In the genomic region with DNA sequence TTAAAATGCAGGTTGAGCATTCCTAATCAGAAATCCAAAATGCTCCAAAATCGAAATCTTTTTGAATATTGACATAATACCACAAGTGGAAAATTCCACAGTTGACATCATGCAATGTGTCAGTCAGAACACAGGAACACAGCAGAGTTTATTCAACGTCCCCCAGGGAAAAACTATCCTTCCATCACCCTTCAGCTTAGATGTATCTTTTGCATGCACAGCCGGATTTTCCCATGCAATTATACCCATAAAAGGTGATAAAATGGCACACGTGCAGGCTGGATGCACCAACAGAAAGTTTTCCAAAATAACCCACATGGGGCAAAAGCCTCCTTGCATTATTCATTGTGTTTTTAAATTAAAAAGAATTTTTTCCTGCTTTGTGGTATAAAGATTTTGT, we compare ENCODE assay signal across 1 cellular context.
TF ChIP-seq lines count a peak whose summit lies in the region.

No MANE protein-coding gene starts in this region.

TF ChIP-seq in WTC11, 78 proteins besides CTCF, POLR2A, EP300 and RAD21 (continued from another document):
- TF ChIP-seq ZNF219 (CRISPR knock-in tag; IDR thresholded peaks at IDR 0.05; ENCODE audit: borderline replicate concordance), result no peak
- TF ChIP-seq ZNF396 (CRISPR knock-in tag; IDR thresholded peaks at IDR 0.05; ENCODE audit: borderline replicate concordance), result no peak
- no peak for TF ChIP-seq SOX15 (CRISPR knock-in tag; IDR thresholded peaks at IDR 0.05)
- no peak for TF ChIP-seq ZNF425 (CRISPR knock-in tag; conservative IDR thresholded peaks at IDR 0.05)
- no peak for TF ChIP-seq ZNF512 (CRISPR knock-in tag; IDR thresholded peaks at IDR 0.05; ENCODE audit: borderline replicate concordance)
- no peak for TF ChIP-seq ZNF671 (CRISPR knock-in tag; IDR thresholded peaks at IDR 0.05)
- TF ChIP-seq TP53 (CRISPR knock-in tag; IDR thresholded peaks at IDR 0.05), result no peak
- TF ChIP-seq ESRRA (CRISPR knock-in tag; IDR thresholded peaks at IDR 0.05; ENCODE audit: borderline replicate concordance), result no peak
- TF ChIP-seq USF2 (CRISPR knock-in tag; IDR thresholded peaks at IDR 0.05), result no peak
- TF ChIP-seq, protein P1, sequence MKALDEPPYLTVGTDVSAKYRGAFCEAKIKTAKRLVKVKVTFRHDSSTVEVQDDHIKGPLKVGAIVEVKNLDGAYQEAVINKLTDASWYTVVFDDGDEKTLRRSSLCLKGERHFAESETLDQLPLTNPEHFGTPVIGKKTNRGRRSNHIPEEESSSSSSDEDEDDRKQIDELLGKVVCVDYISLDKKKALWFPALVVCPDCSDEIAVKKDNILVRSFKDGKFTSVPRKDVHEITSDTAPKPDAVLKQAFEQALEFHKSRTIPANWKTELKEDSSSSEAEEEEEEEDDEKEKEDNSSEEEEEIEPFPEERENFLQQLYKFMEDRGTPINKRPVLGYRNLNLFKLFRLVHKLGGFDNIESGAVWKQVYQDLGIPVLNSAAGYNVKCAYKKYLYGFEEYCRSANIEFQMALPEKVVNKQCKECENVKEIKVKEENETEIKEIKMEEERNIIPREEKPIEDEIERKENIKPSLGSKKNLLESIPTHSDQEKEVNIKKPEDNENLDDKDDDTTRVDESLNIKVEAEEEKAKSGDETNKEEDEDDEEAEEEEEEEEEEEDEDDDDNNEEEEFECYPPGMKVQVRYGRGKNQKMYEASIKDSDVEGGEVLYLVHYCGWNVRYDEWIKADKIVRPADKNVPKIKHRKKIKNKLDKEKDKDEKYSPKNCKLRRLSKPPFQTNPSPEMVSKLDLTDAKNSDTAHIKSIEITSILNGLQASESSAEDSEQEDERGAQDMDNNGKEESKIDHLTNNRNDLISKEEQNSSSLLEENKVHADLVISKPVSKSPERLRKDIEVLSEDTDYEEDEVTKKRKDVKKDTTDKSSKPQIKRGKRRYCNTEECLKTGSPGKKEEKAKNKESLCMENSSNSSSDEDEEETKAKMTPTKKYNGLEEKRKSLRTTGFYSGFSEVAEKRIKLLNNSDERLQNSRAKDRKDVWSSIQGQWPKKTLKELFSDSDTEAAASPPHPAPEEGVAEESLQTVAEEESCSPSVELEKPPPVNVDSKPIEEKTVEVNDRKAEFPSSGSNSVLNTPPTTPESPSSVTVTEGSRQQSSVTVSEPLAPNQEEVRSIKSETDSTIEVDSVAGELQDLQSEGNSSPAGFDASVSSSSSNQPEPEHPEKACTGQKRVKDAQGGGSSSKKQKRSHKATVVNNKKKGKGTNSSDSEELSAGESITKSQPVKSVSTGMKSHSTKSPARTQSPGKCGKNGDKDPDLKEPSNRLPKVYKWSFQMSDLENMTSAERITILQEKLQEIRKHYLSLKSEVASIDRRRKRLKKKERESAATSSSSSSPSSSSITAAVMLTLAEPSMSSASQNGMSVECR (CRISPR knock-in tag; IDR thresholded peaks at IDR 0.05; ENCODE audit: borderline replicate concordance), result no peak
- TF ChIP-seq ZNF263 (CRISPR knock-in tag; IDR thresholded peaks at IDR 0.05; ENCODE audit: low read depth), result no peak
- no peak for TF ChIP-seq NFATC4 (CRISPR knock-in tag; IDR thresholded peaks at IDR 0.05)
- TF ChIP-seq, protein P2, sequence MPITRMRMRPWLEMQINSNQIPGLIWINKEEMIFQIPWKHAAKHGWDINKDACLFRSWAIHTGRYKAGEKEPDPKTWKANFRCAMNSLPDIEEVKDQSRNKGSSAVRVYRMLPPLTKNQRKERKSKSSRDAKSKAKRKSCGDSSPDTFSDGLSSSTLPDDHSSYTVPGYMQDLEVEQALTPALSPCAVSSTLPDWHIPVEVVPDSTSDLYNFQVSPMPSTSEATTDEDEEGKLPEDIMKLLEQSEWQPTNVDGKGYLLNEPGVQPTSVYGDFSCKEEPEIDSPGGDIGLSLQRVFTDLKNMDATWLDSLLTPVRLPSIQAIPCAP (CRISPR knock-in tag; IDR thresholded peaks at IDR 0.05), result no peak
- TF ChIP-seq GABPB1 (CRISPR knock-in tag; IDR thresholded peaks at IDR 0.05), result no peak
- no peak for TF ChIP-seq NFE2L1 (CRISPR knock-in tag; IDR thresholded peaks at IDR 0.05)
- TF ChIP-seq AFF4 (CRISPR knock-in tag; IDR thresholded peaks at IDR 0.05; ENCODE audit: borderline replicate concordance), result no peak
- no peak for TF ChIP-seq JAZF1 (CRISPR knock-in tag; IDR thresholded peaks at IDR 0.05)
- no peak for TF ChIP-seq CREB1 (CRISPR knock-in tag; IDR thresholded peaks at IDR 0.05)
